8 cellular contexts compared by ENCODE assay signal in genomic region chr2:233384811-233385488, GRCh38. TPM values are rescaled to one million over a fixed set of nuclear protein-coding genes. Genes with fewer than 3 reads are reported as not detected.
DNase-seq lines count a peak whose midpoint lies in the region; ATAC-seq and TF ChIP-seq lines count a peak whose summit lies in the region.

No MANE protein-coding gene starts in this region.

- H3K27me3 ChIP-seq in A673 (replicated peaks; ENCODE audit: insufficient read depth, low read depth, low read length, poor library complexity), result no peaks in the 10 kb centered on the region
- H3K27me3 ChIP-seq in right lobe of liver, result no peaks in the 10 kb centered on the region
- H3K27me3 ChIP-seq in MG63, result no peaks in the 10 kb centered on the region

- peak overlapping the region; percentile 56 for H3K27ac ChIP-seq in A673 (ENCODE audit: low read depth, low read length, poor library complexity, severe bottlenecking)
- H3K27ac ChIP-seq in right lobe of liver, result no peak overlapping the region

- H3K4me1 Mint-ChIP-seq in type B pancreatic cell (ENCODE audit: unreplicated experiment), result peaks cover 34% of the 10 kb centered on the region

- TF ChIP-seq POLR2A in right lobe of liver (IDR thresholded peaks at IDR 0.05), result no peak

- no peak for TF ChIP-seq CTCF in A673 (conservative IDR thresholded peaks at IDR 0.05; ENCODE audit: low read depth, low read length)
- TF ChIP-seq CTCF in right lobe of liver (IDR thresholded peaks at IDR 0.05), result no peak
- TF ChIP-seq CTCF in type B pancreatic cell (conservative IDR thresholded peaks at IDR 0.05), result no peak

- no CpG with 5 or more reads among the region's 12 CpGs for WGBS in right lobe of liver (ENCODE audit: insufficient coverage, low coverage, low lambda C conversion rate, missing lambda C conversion rate)

- no peaks in the 10 kb centered on the region for H3K27me3 Mint-ChIP-seq in type B pancreatic cell

- peaks cover 1% of the 10 kb centered on the region for H3K36me3 Mint-ChIP-seq in type B pancreatic cell

- H3K4me3 Mint-ChIP-seq in type B pancreatic cell, result no peak overlapping the region

- peak; percentile 11 for ATAC-seq in GM21447 (IDR thresholded peaks at IDR 0.05; ENCODE audit: unreplicated experiment)
- ATAC-seq in right lobe of liver, result peak in 3 of 4 donors; percentile 2 to 30 (median 4)
- no peak for ATAC-seq in HG02970 (IDR thresholded peaks at IDR 0.05; ENCODE audit: low FRiP score, unreplicated experiment)

- no peaks in the 10 kb centered on the region for H3K9me3 Mint-ChIP-seq in type B pancreatic cell

- H3K4me1 ChIP-seq in A673 (ENCODE audit: insufficient read depth, low read length, poor library complexity, severe bottlenecking) (peaks cover 42% of the 10 kb centered on the region), right lobe of liver (peaks cover 0 to 39% (median 12%) of the 10 kb centered on the region in 4 donors)

- CTCF ChIA-PET in A673 (lab: Charles Lee), result no interaction called here

- intact Hi-C loops in A673 (cut with micrococcal nuclease; ENCODE audit: unreplicated experiment) (no loop called here), right lobe of liver (cut with DNase I) (no loop called here)

- no peak overlapping the region for H3K27ac Mint-ChIP-seq in type B pancreatic cell

- BruUV-seq in A673 (replicated peaks; lab: Mats Ljungman, UMichigan), result no TSS peak

- H3K4me3 ChIP-seq in A673 (ENCODE audit: low read depth, low read length, poor library complexity, severe bottlenecking) (no peak overlapping the region), right lobe of liver (no peak overlapping the region), MG63 (no peak overlapping the region)

- no peaks in the 10 kb centered on the region for H3K9me3 ChIP-seq in A673 (ENCODE audit: low read depth, low read length, poor library complexity, severe bottlenecking)
- H3K9me3 ChIP-seq in right lobe of liver, result no peaks in the 10 kb centered on the region
- H3K9me3 ChIP-seq in MG63, result no peaks in the 10 kb centered on the region

- DNase-seq in A673 (ENCODE audit: low spot score), result no peak
- peak; percentile 21 for DNase-seq in NAMALWA (ENCODE audit: low spot score)
- DNase-seq in right lobe of liver, result peak in 1 of 3 donors; percentile 35
- DNase-seq in NCI-H510A (lab: John Stamatoyannopoulos, UW), result no peak
- no peak for DNase-seq in type B pancreatic cell (ENCODE audit: extremely low spot score, unreplicated experiment)
- no peak for DNase-seq in MG63

- peaks cover 11% of the 10 kb centered on the region for H3K36me3 ChIP-seq in A673 (ENCODE audit: insufficient read depth, low read length, poor library complexity, severe bottlenecking)
- no peaks in the 10 kb centered on the region for H3K36me3 ChIP-seq in right lobe of liver
- H3K36me3 ChIP-seq in MG63, result peaks cover 9% of the 10 kb centered on the region; the same call in 1 of the 2 replicates

- POLR2A ChIA-PET in A673 (lab: Charles Lee; ENCODE audit: low non-redundant PET), result no interaction called here

RNA-seq across cellular contexts. Expression of gene DGKD, which starts 30.7 kb away (rescaled TPM):
- total RNA-seq in A673 (2021), result 106 and 128 TPM in 2 replicates
- total RNA-seq in right lobe of liver, result 10 to 100 TPM in 4 of 6 experiments, 1 to 10 TPM in 2; 6.5 to 16.6 (median 14.2) TPM
- total RNA-seq in type B pancreatic cell (ENCODE audit: low replicate concordance), result 32.2 and 72.5 TPM in 2 replicates
- total RNA-seq in MG63 (2014; rRNA removed; shearing (Covaris generic); ENCODE audit: low replicate concordance), result 8.8 and 8.9 TPM in 2 replicates
